8 cellular contexts compared by ENCODE assay signal in the genomic region with DNA sequence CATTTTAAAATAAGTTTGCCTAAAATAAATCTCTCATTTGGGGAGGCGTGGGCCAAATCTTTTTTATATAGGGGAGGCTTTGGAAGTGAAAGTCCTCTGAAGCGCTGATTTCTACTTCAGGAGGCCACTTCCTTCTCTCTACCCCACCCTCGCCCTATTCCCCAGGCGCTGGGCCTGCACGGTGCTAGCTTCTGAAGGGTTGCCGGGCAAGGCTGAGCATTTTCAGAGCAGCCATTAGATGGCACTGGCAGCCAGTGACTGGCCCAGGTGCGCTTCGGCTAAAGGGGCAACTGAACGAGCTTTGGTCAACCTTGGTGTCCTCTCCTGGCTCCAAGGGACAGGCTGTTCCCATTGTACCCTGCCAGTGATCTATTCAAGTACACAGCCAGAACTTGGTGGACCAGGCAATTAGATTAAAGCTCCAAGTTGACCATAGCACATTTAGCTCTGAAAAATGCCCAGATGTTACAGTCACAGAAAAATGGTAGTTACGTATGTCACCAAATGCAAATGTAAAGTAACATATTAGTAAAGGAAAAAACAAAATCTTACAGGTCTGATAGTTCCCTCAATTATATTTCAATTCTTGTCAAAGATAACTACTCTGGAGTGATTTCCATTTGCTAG. TPM values are rescaled to one million over a fixed set of nuclear protein-coding genes. Genes with fewer than 3 reads are reported as not detected.
A peak's percentile ranks its signal among the peaks of the same experiment; 100 is the strongest.
DNase-seq lines count a peak whose midpoint lies in the region; ATAC-seq and TF ChIP-seq lines count a peak whose summit lies in the region.

No MANE protein-coding gene starts in this region.

- no peaks in the 10 kb centered on the region for H3K36me3 Mint-ChIP-seq in activated CD4-positive, alpha-beta memory T cell treated with anti-CD3 and anti-CD28 coated beads for 36 hours
- peaks cover 0 to 11% of the 10 kb centered on the region in 2 donors for H3K36me3 Mint-ChIP-seq in CD14-positive monocyte

- H3K4me3 ChIP-seq in BLaER1: no peak overlapping the region
- H3K4me3 ChIP-seq in heart right ventricle: no peak overlapping the region

- no peak overlapping the region for H3K27ac Mint-ChIP-seq in activated CD4-positive, alpha-beta memory T cell treated with anti-CD3 and anti-CD28 coated beads for 36 hours
- no peak overlapping the region for H3K27ac Mint-ChIP-seq in CD14-positive monocyte

- peaks cover 16% of the 10 kb centered on the region for H3K4me1 Mint-ChIP-seq in activated CD4-positive, alpha-beta memory T cell treated with anti-CD3 and anti-CD28 coated beads for 36 hours (ENCODE audit: low read depth)
- H3K4me1 Mint-ChIP-seq in CD14-positive monocyte: peaks cover 27% of the 10 kb centered on the region

- no peak overlapping the region for H3K4me3 Mint-ChIP-seq in activated CD4-positive, alpha-beta memory T cell treated with anti-CD3 and anti-CD28 coated beads for 36 hours
- H3K4me3 Mint-ChIP-seq in CD14-positive monocyte: peak overlapping the region in 1 of 2 donors; percentile 83

- CTCF ChIA-PET in activated CD4-positive, alpha-beta memory T cell treated with anti-CD3 and anti-CD28 coated beads for 36 hours (lab: Charles Lee): interaction anchor here (0.6 to 2.9 kb wide), 7 partner anchors 21 to 400 kb away, joined by 3 to 39 read pairs (median 4); no protein-coding TSS in a partner anchor

- ATAC-seq in GM18517 (IDR thresholded peaks at IDR 0.05; ENCODE audit: unreplicated experiment) (peak; percentile 61), HG02981 (IDR thresholded peaks at IDR 0.05; ENCODE audit: unreplicated experiment) (peak; percentile 59), heart right ventricle (peak in 6 of 8 donors; percentile 24 to 68 (median 46))

- peaks cover 26% of the 10 kb centered on the region for H4K20me1 ChIP-seq in BLaER1

- no peak overlapping the region for H3K27ac ChIP-seq in BLaER1
- H3K27ac ChIP-seq in heart right ventricle: no peak overlapping the region

- H3K4me1 ChIP-seq in BLaER1 (peaks cover 39% of the 10 kb centered on the region), heart right ventricle (peaks cover 0 to 24% (median 11%) of the 10 kb centered on the region in 9 donors)

- peaks cover 47% of the 10 kb centered on the region for H3K27me3 ChIP-seq in BLaER1
- H3K27me3 ChIP-seq in heart right ventricle: peaks cover 7 to 87% (median 76%) of the 10 kb centered on the region in 7 donors

- TF ChIP-seq CTCF in heart right ventricle (IDR thresholded peaks at IDR 0.05) (peak in 5 of 9 donors; percentile 24 to 40 (median 30)), CD14-positive monocyte (IDR thresholded peaks at IDR 0.05) (no peak)

- H3K9me3 ChIP-seq in BLaER1: peaks cover 7% of the 10 kb centered on the region
- peaks cover 0 to 4% (median 0%) of the 10 kb centered on the region in 11 donors for H3K9me3 ChIP-seq in heart right ventricle

- WGBS in heart right ventricle, 2 donors: 64% methylated on average over 10 of the region's 10 CpGs

- POLR2A ChIA-PET in activated CD4-positive, alpha-beta memory T cell treated with anti-CD3 and anti-CD28 coated beads for 36 hours (lab: Charles Lee): no interaction called here

- DNase-seq in NCI-H2196 treated with DMSO at 0.1 percent for 48 hours (lab: John Stamatoyannopoulos, UW; ENCODE audit: unreplicated experiment): peak; percentile 35
- DNase-seq in activated CD4-positive, alpha-beta memory T cell treated with anti-CD3 and anti-CD28 coated beads for 36 hours: peak; percentile 62
- peak in 1 of 2 donors; percentile 20 for DNase-seq in heart right ventricle
- peak; percentile 17 for DNase-seq in stimulated activated CD8-positive, alpha-beta memory T cell treated with anti-CD3 and anti-CD28 coated beads, Interleukin-4, amount 100 ng/mL, for 24 hours (ENCODE audit: low read depth)
- DNase-seq in CD14-positive monocyte (ENCODE audit: low spot score): no peak

- H3K9me3 Mint-ChIP-seq in activated CD4-positive, alpha-beta memory T cell treated with anti-CD3 and anti-CD28 coated beads for 36 hours: no peaks in the 10 kb centered on the region
- peaks cover 5 to 38% (median 19%) of the 10 kb centered on the region in 7 donors for H3K9me3 Mint-ChIP-seq in CD14-positive monocyte

- peak overlapping the region; percentile 73 for H3K4me2 ChIP-seq in BLaER1

- no peaks in the 10 kb centered on the region for H3K36me3 ChIP-seq in BLaER1
- H3K36me3 ChIP-seq in heart right ventricle: no peaks in the 10 kb centered on the region

- intact Hi-C loops in activated CD4-positive, alpha-beta memory T cell treated with anti-CD3 and anti-CD28 coated beads for 36 hours (cut with micrococcal nuclease): loop anchor here (1.0 to 5.0 kb wide), 2 partner anchors 30 to 356 kb away; no protein-coding TSS in a partner anchor
- intact Hi-C loops in heart right ventricle (cut with DNase I): no loop called here
- intact Hi-C loops in CD14-positive monocyte (cut with micrococcal nuclease): no loop called here

- H3K27me3 Mint-ChIP-seq in activated CD4-positive, alpha-beta memory T cell treated with anti-CD3 and anti-CD28 coated beads for 36 hours: peaks cover 36% of the 10 kb centered on the region
- H3K27me3 Mint-ChIP-seq in CD14-positive monocyte (ENCODE audit: low read depth in 3 of 3): peaks cover 61 to 82% (median 70%) of the 10 kb centered on the region in 3 donors

- H3K9ac ChIP-seq in BLaER1: no peak overlapping the region

RNA-seq across cellular contexts. Expression of gene POMC, which starts 2.3 kb away (rescaled TPM):
- 1 to 10 TPM; 3.8 to 4.2 TPM for total RNA-seq in activated CD4-positive, alpha-beta memory T cell treated with anti-CD3 and anti-CD28 coated beads for 36 hours
- 1 to 10 TPM; 1.9 to 9.5 (median 5.3) TPM for total RNA-seq in heart right ventricle
- polyA plus RNA-seq in heart right ventricle: 10 to 100 TPM in 1 of 2 donors, 1 to 10 TPM in 1; 6.1 to 11.2 TPM
- polyA plus RNA-seq in CD14-positive monocyte: 1 to 10 TPM; 4.6 to 4.7 TPM
